ENCODE assay signal across 10 cellular contexts in genomic region chr5:93532370-93532769, GRCh38. TPM values are rescaled to one million over a fixed set of nuclear protein-coding genes. Genes with fewer than 3 reads are reported as not detected.
DNase-seq lines count a peak whose midpoint lies in the region; ATAC-seq, FAIRE-seq and TF ChIP-seq lines count a peak whose summit lies in the region.
"Had no signal": no experiment of that assay in that cellular context is flagged by ENCODE, and none has a peak within 500 bp of the region (broad histone marks: within the 10 kb centered on the region; RNA-seq: fewer than 3 reads in every experiment).

No MANE protein-coding gene starts in this region.

- no peaks in the 10 kb centered on the region for H3K27me3 ChIP-seq in AG04450 (ENCODE audit: control insufficient read depth, insufficient read depth, low read length)
- no peaks in the 10 kb centered on the region for H3K27me3 ChIP-seq in esophagus squamous epithelium

- no peak for ATAC-seq in GM21423 (IDR thresholded peaks at IDR 0.05; ENCODE audit: unreplicated experiment)

- TF ChIP-seq POLR2A in esophagus squamous epithelium (IDR thresholded peaks at IDR 0.05) = no peak

- intact Hi-C loops in esophagus squamous epithelium (cut with DNase I) = no loop called here

- 5 to 19% methylated on average over 4 of the region's 4 CpGs for WGBS in esophagus squamous epithelium, 2 donors

- DNase-seq in AG04450 (ENCODE audit: low read depth, low spot score) (peak; percentile 71), NCI-H226 (peak; percentile 79), esophagus squamous epithelium (lab: John Stamatoyannopoulos, UW) (no peak), myocyte (ENCODE audit: low read depth) (peak; percentile 80), RCC 7860 (ENCODE audit: low spot score) (no peak), NCI-H345 (lab: John Stamatoyannopoulos, UW) (no peak), T-helper 9 cell (no peak)
- DNase-seq: CD4-positive, CD25-positive, alpha-beta regulatory T cell had no signal

- no peaks in the 10 kb centered on the region for H3K36me3 ChIP-seq in esophagus squamous epithelium

- no peak for FAIRE-seq in RCC 7860 (lab: Jason Lieb, UNC)

- H3K27ac ChIP-seq in AG04450 (ENCODE audit: low read depth, low read length) = no peak overlapping the region
- peak overlapping the region in 3 of 4 donors; percentile 46 to 54 (median 47) for H3K27ac ChIP-seq in esophagus squamous epithelium

- TF ChIP-seq CTCF in AG04450 (IDR thresholded peaks at IDR 0.05; ENCODE audit: low read depth, low read length) = no peak
- TF ChIP-seq CTCF in esophagus squamous epithelium (IDR thresholded peaks at IDR 0.05) = no peak

- H3K9me3 ChIP-seq in AG04450 (ENCODE audit: control insufficient read depth, insufficient read depth, low read length) (peaks cover 4% of the 10 kb centered on the region; the same call in 1 of the 2 replicates), esophagus squamous epithelium (peaks cover 0 to 7% (median 0%) of the 10 kb centered on the region in 3 donors)

- CTCF ChIA-PET in AG04450 (lab: Charles Lee) = interaction anchor here (0.5 kb wide), 1 partner anchor 248 kb away, joined by 4 read pairs; no protein-coding TSS in a partner anchor

- H3K4me1 ChIP-seq in esophagus squamous epithelium = peaks cover 0 to 15% (median 6%) of the 10 kb centered on the region in 3 donors

- no peak overlapping the region for H3K4me3 ChIP-seq in AG04450 (ENCODE audit: low read depth, low read length)
- no peak overlapping the region for H3K4me3 ChIP-seq in esophagus squamous epithelium

- POLR2A ChIA-PET in AG04450 (lab: Yijun Ruan, JAX) = no interaction called here

RNA-seq across cellular contexts. Expression of gene NR2F1-AS1, which starts 48.6 kb away (rescaled TPM):
- 25.5 and 29.9 TPM in 2 replicates for polyA plus RNA-seq in AG04450 (2011; rRNA removed)
- polyA minus RNA-seq in AG04450 (2011; rRNA and poly(A)+ RNA removed) = 17.1 and 19.4 TPM in 2 replicates
- total RNA-seq in esophagus squamous epithelium (10 to 100 TPM in 1 of 4 donors, 1 to 10 TPM in 2, under 1 TPM in 1; 0.49 to 11.3 (median 1.5) TPM), myocyte (3.2 and 5.5 TPM in 2 replicates)
- 18.9 TPM for polyA plus RNA-seq in myocyte (2012)
- total RNA-seq: CD4-positive, CD25-positive, alpha-beta regulatory T cell; T-helper 1 cell treated with Interleukin-12 subunit alpha and Interleukin-12 subunit beta and Interleukin-4 antibody, amounts not matched to agents 30 ng/mL and 1 ng/mL, for 36 hours had no signal
- polyA plus RNA-seq: CD4-positive, CD25-positive, alpha-beta regulatory T cell had no signal

RNA-seq across cellular contexts. Expression of gene NR2F1, which starts 50.7 kb away (rescaled TPM):
- 47.9 and 65.5 TPM in 2 replicates for polyA plus RNA-seq in AG04450 (2011; rRNA removed)
- polyA minus RNA-seq in AG04450 (2011; rRNA and poly(A)+ RNA removed) = 63.1 and 83.0 TPM in 2 replicates
- 10 to 100 TPM in 1 of 4 donors, 1 to 10 TPM in 3; 1.9 to 26.3 (median 3.7) TPM for total RNA-seq in esophagus squamous epithelium
- 5.4 and 7.7 TPM in 2 replicates for total RNA-seq in myocyte
- 11.8 TPM for polyA plus RNA-seq in myocyte (2012)
- total RNA-seq: CD4-positive, CD25-positive, alpha-beta regulatory T cell; T-helper 1 cell treated with Interleukin-12 subunit alpha and Interleukin-12 subunit beta and Interleukin-4 antibody, amounts not matched to agents 30 ng/mL and 1 ng/mL, for 36 hours had no signal
- polyA plus RNA-seq: CD4-positive, CD25-positive, alpha-beta regulatory T cell had no signal

Comparison
In these comparisons a context has a peak if more than half of its experiments do, and no peak if none do; other contexts are left out.
1. DNase-seq: peak in AG04450 (single experiment), NCI-H226 (single experiment) and myocyte (single experiment); none in esophagus squamous epithelium (single experiment), RCC 7860 (single experiment), NCI-H345 (single experiment) and T-helper 9 cell (single experiment).